ENCODE assay signal across 28 cellular contexts in the genomic region with DNA sequence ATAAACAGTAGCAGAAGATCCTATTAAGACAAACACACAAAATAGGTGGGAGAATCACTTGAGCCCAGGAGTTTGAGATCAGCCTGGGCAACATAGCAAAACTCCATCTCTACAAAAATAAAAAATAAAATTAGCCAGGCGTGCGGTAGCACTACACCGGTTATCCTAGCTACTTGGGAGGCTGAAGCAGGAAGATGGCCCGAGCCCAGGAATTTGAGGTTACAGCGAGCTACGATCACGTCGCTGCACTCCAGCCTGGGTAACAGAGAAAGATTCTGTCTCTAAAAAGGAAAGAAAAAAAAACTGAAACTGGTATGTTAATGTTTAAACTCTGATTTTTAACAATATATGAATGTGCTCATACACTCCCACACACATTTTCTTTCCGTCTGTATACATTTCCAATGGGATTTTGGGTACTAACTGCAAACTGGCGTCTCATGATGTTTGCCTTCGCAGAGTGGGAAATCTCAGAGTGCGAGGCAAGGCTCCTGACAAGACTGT.
DNase-seq lines count a peak whose midpoint lies in the region; ATAC-seq, FAIRE-seq and TF ChIP-seq lines count a peak whose summit lies in the region.
"Had no signal": no experiment of that assay in that cellular context is flagged by ENCODE, and none has a peak within 500 bp of the region (broad histone marks: within the 10 kb centered on the region; RNA-seq: fewer than 3 reads in every experiment).

No MANE protein-coding gene starts in this region.

- no peak overlapping the region for H3K27ac Mint-ChIP-seq in CD4-positive, alpha-beta memory T cell
- H3K27ac Mint-ChIP-seq: CD4-positive, alpha-beta T cell had no signal

- TF ChIP-seq CTCF in OCI-LY3 (IDR thresholded peaks at IDR 0.05; ENCODE audit: low read depth, low read length) (no peak), fibroblast of pulmonary artery (IDR thresholded peaks at IDR 0.05; ENCODE audit: low read length, missing control alignments) (no peak), foreskin fibroblast (IDR thresholded peaks at IDR 0.05; ENCODE audit: low read depth, low read length) (no peak), testis (IDR thresholded peaks at IDR 0.05) (no peak)

- WGBS in testis, 2 donors, result 48 to 71% methylated on average over 12 of the region's 12 CpGs

- H3K9me3 ChIP-seq in OCI-LY3 (ENCODE audit: insufficient read depth, low read length) (no peaks in the 10 kb centered on the region), testis (no peaks in the 10 kb centered on the region)
- no peaks in the 10 kb centered on the region for H3K9me3 ChIP-seq in CD4-positive, alpha-beta memory T cell (ENCODE audit: control insufficient read depth in 1 of 2, low read length in 2 of 2)

- peak overlapping the region; percentile 54 for H3K4me3 ChIP-seq in OCI-LY3 (ENCODE audit: low read length)
- no peak overlapping the region for H3K4me3 ChIP-seq in fibroblast of pulmonary artery (replicated peaks; ENCODE audit: low read depth, low read length)
- no peak overlapping the region for H3K4me3 ChIP-seq in foreskin fibroblast (ENCODE audit: low read depth in 1 of 2, low read length in 2 of 2)
- H3K4me3 ChIP-seq in testis, result no peak overlapping the region
- H3K4me3 ChIP-seq in CD4-positive, alpha-beta memory T cell (ENCODE audit: low read length in 2 of 2), result no peak overlapping the region
- H3K4me3 ChIP-seq: BLaER1 treated with 17β-estradiol and CSF1 and Interleukin-3, amounts not matched to agents 10 nM and 100 nM had no signal

- POLR2A ChIA-PET in CD4-positive, alpha-beta memory T cell (lab: Charles Lee; ENCODE audit: partially characterized antibody), result no interaction called here

- H3K9ac ChIP-seq in OCI-LY3 (ENCODE audit: low read length), result peak overlapping the region; percentile 24
- H3K9ac ChIP-seq: BLaER1 treated with 17β-estradiol and CSF1 and Interleukin-3, amounts not matched to agents 10 nM and 100 nM had no signal

- H3K4me1 ChIP-seq in OCI-LY3 (ENCODE audit: low read length), result peaks cover 19% of the 10 kb centered on the region
- no peaks in the 10 kb centered on the region for H3K4me1 ChIP-seq in testis
- peaks cover 3% of the 10 kb centered on the region for H3K4me1 ChIP-seq in CD4-positive, alpha-beta memory T cell (ENCODE audit: insufficient read depth, low read length)
- H3K4me1 ChIP-seq: BLaER1 treated with 17β-estradiol and CSF1 and Interleukin-3, amounts not matched to agents 10 nM and 100 nM had no signal

- intact Hi-C loops in sciatic nerve (cut with DNase I) (no loop called here), testis (cut with DNase I; ENCODE audit: low total_unique reads) (no loop called here)
- intact Hi-C loops in CD4-positive, alpha-beta memory T cell (cut with micrococcal nuclease), result no loop called here

- no peaks in the 10 kb centered on the region for H4K20me1 ChIP-seq in OCI-LY3 (ENCODE audit: insufficient read depth, low read length)
- H4K20me1 ChIP-seq: BLaER1 treated with 17β-estradiol and CSF1 and Interleukin-3, amounts not matched to agents 10 nM and 100 nM had no signal

- H3K4me2 ChIP-seq in OCI-LY3 (ENCODE audit: low read length), result peak overlapping the region; percentile 73
- H3K4me2 ChIP-seq: BLaER1 treated with 17β-estradiol and CSF1 and Interleukin-3, amounts not matched to agents 10 nM and 100 nM had no signal

- no peak overlapping the region for H3K4me3 Mint-ChIP-seq in CD4-positive, alpha-beta memory T cell
- H3K4me3 Mint-ChIP-seq: CD4-positive, alpha-beta T cell had no signal

- ATAC-seq in sciatic nerve, result peak; percentile 52
- ATAC-seq: HCT116, Panc1 had no signal

- H3K27me3 ChIP-seq in OCI-LY3 (ENCODE audit: low read depth, low read length) (no peaks in the 10 kb centered on the region), testis (no peaks in the 10 kb centered on the region)
- H3K27me3 ChIP-seq in CD4-positive, alpha-beta memory T cell (ENCODE audit: insufficient read depth, low read length), result no peaks in the 10 kb centered on the region
- H3K27me3 ChIP-seq: BLaER1 treated with 17β-estradiol and CSF1 and Interleukin-3, amounts not matched to agents 10 nM and 100 nM had no signal

- no peak for TF ChIP-seq POLR2A in testis (IDR thresholded peaks at IDR 0.05)

- peak; percentile 54 for FAIRE-seq in GM19239 (lab: Jason Lieb, UNC)
- FAIRE-seq: A204.1, HTR-8/SVneo had no signal

- H3K36me3 ChIP-seq in OCI-LY3 (replicated peaks; ENCODE audit: low read depth, low read length) (no peaks in the 10 kb centered on the region), testis (ENCODE audit: low read depth, missing control alignments) (no peaks in the 10 kb centered on the region)
- no peaks in the 10 kb centered on the region for H3K36me3 ChIP-seq in CD4-positive, alpha-beta memory T cell (ENCODE audit: insufficient read depth, low read length)
- H3K36me3 ChIP-seq: BLaER1 treated with 17β-estradiol and CSF1 and Interleukin-3, amounts not matched to agents 10 nM and 100 nM had no signal

- no peak overlapping the region for H3K27ac ChIP-seq in OCI-LY3 (ENCODE audit: low read length)
- no peak overlapping the region for H3K27ac ChIP-seq in testis
- H3K27ac ChIP-seq in CD4-positive, alpha-beta memory T cell (ENCODE audit: low read depth, low read length), result no peak overlapping the region
- H3K27ac ChIP-seq: BLaER1 treated with 17β-estradiol and CSF1 and Interleukin-3, amounts not matched to agents 10 nM and 100 nM had no signal

- H3K4me1 Mint-ChIP-seq in CD4-positive, alpha-beta memory T cell, result peaks cover 2 to 9% (median 6%) of the 10 kb centered on the region in 4 donors

- H2AFZ ChIP-seq in OCI-LY3 (ENCODE audit: low read depth, low read length), result peak overlapping the region; percentile 66

- DNase-seq in GM19239 (ENCODE audit: insufficient read length, low spot score), result no peak
- DNase-seq in fibroblast of pulmonary artery (ENCODE audit: low read depth), result peak; percentile 14
- DNase-seq in sciatic nerve (ENCODE audit: low spot score), result no peak
- DNase-seq in foreskin fibroblast, result no peak
- DNase-seq in testis, result no peak
- DNase-seq in CD4-positive, alpha-beta memory T cell, result no peak
- DNase-seq: AML-193; CD4-positive, alpha-beta T cell; COR-L47; DMS53; GOT3; KBM-7; MV-4-11; NCI-H146; NCI-H1930; NCI-H2107; NCI-H446 treated with DMSO at 0.1 percent for 48 hours; NCI-H526; NCI-H82; NK-92 treated with Interleukin-12 subunit alpha and Interleukin-12 subunit beta, amount 100 ng/mL, for 24 hours; SHP77 treated with DMSO at 0.1 percent for 48 hours; T-helper 1 cell had no signal

- no peaks in the 10 kb centered on the region for H3K36me3 Mint-ChIP-seq in CD4-positive, alpha-beta memory T cell

- H3K9me3 Mint-ChIP-seq in CD4-positive, alpha-beta memory T cell, result no peaks in the 10 kb centered on the region
- H3K9me3 Mint-ChIP-seq: CD4-positive, alpha-beta T cell had no signal

- H3K79me2 ChIP-seq in OCI-LY3 (ENCODE audit: low read length), result no peaks in the 10 kb centered on the region

- CTCF ChIA-PET in CD4-positive, alpha-beta memory T cell (lab: Charles Lee; ENCODE audit: partially characterized antibody), result interaction anchor here (1.4 to 3.6 kb wide), 2 partner anchors 10 to 25 kb away, joined by 3 to 19 read pairs; no protein-coding TSS in a partner anchor

- no peaks in the 10 kb centered on the region for H3K27me3 Mint-ChIP-seq in CD4-positive, alpha-beta memory T cell
- H3K27me3 Mint-ChIP-seq: CD4-positive, alpha-beta T cell had no signal
